Comparison of ENCODE assay signal across 33 cellular contexts in the genomic region with DNA sequence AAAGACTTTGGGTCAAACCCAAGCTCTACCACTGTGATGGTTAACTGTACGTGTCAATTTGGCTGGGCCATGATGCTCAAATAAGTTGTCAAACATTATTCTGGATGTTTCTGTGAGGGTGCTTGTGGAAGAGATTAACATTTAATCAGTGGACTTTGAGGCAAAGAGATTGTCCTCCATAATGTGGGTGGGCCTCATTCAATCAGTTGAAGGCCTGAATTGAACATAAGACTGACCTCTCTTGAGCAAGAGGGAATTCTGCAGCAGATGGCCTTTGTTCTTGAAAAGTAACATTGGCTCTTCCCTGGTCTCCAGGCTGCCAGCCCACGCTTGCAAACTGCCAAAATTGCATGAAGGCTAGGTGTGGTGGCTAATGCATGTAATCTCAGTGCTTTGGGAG.
DNase-seq lines count a peak whose midpoint lies in the region; ATAC-seq, FAIRE-seq and TF ChIP-seq lines count a peak whose summit lies in the region.
"Had no signal": no experiment of that assay in that cellular context is flagged by ENCODE, and none has a peak within 500 bp of the region (broad histone marks: within the 10 kb centered on the region; RNA-seq: fewer than 3 reads in every experiment).

No MANE protein-coding gene starts in this region.

- no peak for ATAC-seq in K562
- ATAC-seq: A549; CD8-positive, alpha-beta T cell had no signal

- no peak overlapping the region for H3K27ac ChIP-seq in HEK293 (ENCODE audit: extremely low read depth, low read depth, low read length)
- no peak overlapping the region for H3K27ac ChIP-seq in K562 (ENCODE audit: extremely low read depth, low read depth, low read length)
- H3K27ac ChIP-seq: 22Rv1; A549; BLaER1; BLaER1 treated with 17β-estradiol and CSF1 and Interleukin-3, amounts not matched to agents 10 nM and 100 nM; C4-2B had no signal

- intact Hi-C loops in K562 (cut with micrococcal nuclease): no loop called here
- intact Hi-C loops in posterior cingulate gyrus (cut with DNase I): no loop called here

- no peak overlapping the region for H2AFZ ChIP-seq in K562 (ENCODE audit: low read depth, low read length)

- no peaks in the 10 kb centered on the region for H3K27me3 ChIP-seq in K562 (ENCODE audit: control insufficient read depth in 2 of 2, insufficient read depth in 2 of 2, low read length in 2 of 2)
- H3K27me3 ChIP-seq: BE2C; BLaER1; BLaER1 treated with 17β-estradiol and CSF1 and Interleukin-3, amounts not matched to agents 10 nM and 100 nM had no signal

- no peak for TF ChIP-seq POLR2A in K562 (conservative IDR thresholded peaks at IDR 0.05)

- H3K36me3 ChIP-seq in HEK293 (ENCODE audit: control insufficient read depth in 2 of 2, insufficient read depth in 1 of 2, low read length in 2 of 2) (no peaks in the 10 kb centered on the region), K562 (ENCODE audit: control insufficient read depth, insufficient read depth, low read length) (no peaks in the 10 kb centered on the region)
- H3K36me3 ChIP-seq: BE2C; BLaER1; BLaER1 treated with 17β-estradiol and CSF1 and Interleukin-3, amounts not matched to agents 10 nM and 100 nM had no signal

- H3K9me3 ChIP-seq in HEK293 (ENCODE audit: control insufficient read depth, insufficient read depth, low read depth, low read length): no peaks in the 10 kb centered on the region
- no peaks in the 10 kb centered on the region for H3K9me3 ChIP-seq in K562 (replicated peaks; ENCODE audit: control insufficient read depth, insufficient read depth, low read depth, low read length)
- H3K9me3 ChIP-seq: A549; BE2C; BLaER1; BLaER1 treated with 17β-estradiol and CSF1 and Interleukin-3, amounts not matched to agents 10 nM and 100 nM; Caco-2 had no signal

- H3K9ac ChIP-seq in K562 (ENCODE audit: insufficient read depth in 1 of 2, low read depth in 2 of 2, low read length in 2 of 2): no peak overlapping the region
- H3K9ac ChIP-seq: BLaER1; BLaER1 treated with 17β-estradiol and CSF1 and Interleukin-3, amounts not matched to agents 10 nM and 100 nM had no signal

- POLR2A ChIA-PET in HEK293 (lab: Yijun Ruan, JAX) (no interaction called here), K562 (lab: Yijun Ruan, JAX) (no interaction called here)

- H3K4me2 ChIP-seq in K562 (ENCODE audit: insufficient read depth, low read length): no peak overlapping the region
- H3K4me2 ChIP-seq: A549; BLaER1; BLaER1 treated with 17β-estradiol and CSF1 and Interleukin-3, amounts not matched to agents 10 nM and 100 nM had no signal

- TF ChIP-seq RAD21 in K562 (CRISPR knock-in tag; conservative IDR thresholded peaks at IDR 0.05 in 1 of 2, IDR thresholded peaks at IDR 0.05 in 1 of 2): no peak

- TF ChIP-seq CTCF in HEK293 (tag by site-specific recombination; IDR thresholded peaks at IDR 0.05) (no peak), K562 (IDR thresholded peaks at IDR 0.05 in 2 of 3, conservative IDR thresholded peaks at IDR 0.05 in 1 of 3; ENCODE audit: insufficient read depth in 2 of 3, low read depth in 1 of 3, low read length in 3 of 3) (no peak)

- H3K79me2 ChIP-seq in K562 (ENCODE audit: control insufficient read depth, insufficient read depth, low read length): no peaks in the 10 kb centered on the region

- in situ Hi-C loops in K562 (cut with MboI): no loop called here

- TF ChIP-seq EP300 in K562 (IDR thresholded peaks at IDR 0.05; ENCODE audit: low read length): no peak

- no TSS peak for BruUV-seq in K562 (replicated peaks; lab: Mats Ljungman, UMichigan)

- CTCF ChIA-PET in HEK293 (lab: Yijun Ruan, JAX): interaction anchor here (0.6 kb wide), 1 partner anchor 121 kb away, joined by 3 read pairs; no protein-coding TSS in a partner anchor
- CTCF ChIA-PET in K562 (lab: Yijun Ruan, JAX; ENCODE audit: low intra/inter-chr PET ratio): no interaction called here

- H3K4me1 ChIP-seq in HEK293 (ENCODE audit: control insufficient read depth, insufficient read depth, low read length) (no peaks in the 10 kb centered on the region), K562 (replicated peaks in 1 of 2; ENCODE audit: control insufficient read depth in 2 of 2, insufficient read depth in 2 of 2, low read length in 2 of 2) (no peaks in the 10 kb centered on the region)
- H3K4me1 ChIP-seq: A549, BE2C, Caco-2 had no signal

- no peaks in the 10 kb centered on the region for H3K9me1 ChIP-seq in K562 (ENCODE audit: control insufficient read depth, insufficient read depth, low read length)

- FAIRE-seq in K562 (lab: Jason Lieb, UNC): no peak
- FAIRE-seq: A204.1, A549, D721Med had no signal

- H3K4me3 ChIP-seq in HEK293 (ENCODE audit: low read depth, low read length) (no peak overlapping the region), K562 (no peak overlapping the region)
- H3K4me3 ChIP-seq: A549; BLaER1; BLaER1 treated with 17β-estradiol and CSF1 and Interleukin-3, amounts not matched to agents 10 nM and 100 nM had no signal

- 0% methylated on average over 2 of the region's 2 CpGs for WGBS in K562 (ENCODE audit: insufficient coverage, low coverage, missing lambda C conversion rate)

- H4K20me1 ChIP-seq in K562 (replicated peaks; ENCODE audit: control insufficient read depth, insufficient read depth, low read length): no peaks in the 10 kb centered on the region
- H4K20me1 ChIP-seq: BLaER1; BLaER1 treated with 17β-estradiol and CSF1 and Interleukin-3, amounts not matched to agents 10 nM and 100 nM had no signal

- peak; percentile 38 for DNase-seq in NCI-H69 (lab: John Stamatoyannopoulos, UW)
- no peak for DNase-seq in K562 (ENCODE audit: extremely low read depth in 1 of 4, low spot score in 3 of 4)
- no peak for DNase-seq in posterior cingulate gyrus
- no peak for DNase-seq in HUDEP-2 (lab: John Stamatoyannopoulos, UW; ENCODE audit: unreplicated experiment in 76 of 76)
- no peak for DNase-seq in NCI-H748 treated with DMSO at 0.1 percent for 48 hours (lab: John Stamatoyannopoulos, UW)
- DNase-seq: 8988T; ACHN; AML-193; BE2C; C1 segment of cervical spinal cord; Caco-2; Calu3; CD4-positive, alpha-beta memory T cell; CD4-positive, alpha-beta T cell; CD4-positive, CD25-positive, alpha-beta regulatory T cell; CD8-positive, alpha-beta memory T cell; CD8-positive, alpha-beta T cell; COR-L47; DMS 273 treated with DMSO at 0.1 percent for 48 hours; DMS153; DMS53; DMS79; DMS79 treated with DMSO at 0.1 percent for 48 hours; DND-41; EL had no signal

TF ChIP-seq in HEK293, 187 proteins besides CTCF, POLR2A, EP300 and RAD21:
- no peak for TF ChIP-seq KLF16 (tag by site-specific recombination; IDR thresholded peaks at IDR 0.05)
- TF ChIP-seq ZNF341 (tag by site-specific recombination; IDR thresholded peaks at IDR 0.05; ENCODE audit: low read depth): no peak
- TF ChIP-seq, protein P1, sequence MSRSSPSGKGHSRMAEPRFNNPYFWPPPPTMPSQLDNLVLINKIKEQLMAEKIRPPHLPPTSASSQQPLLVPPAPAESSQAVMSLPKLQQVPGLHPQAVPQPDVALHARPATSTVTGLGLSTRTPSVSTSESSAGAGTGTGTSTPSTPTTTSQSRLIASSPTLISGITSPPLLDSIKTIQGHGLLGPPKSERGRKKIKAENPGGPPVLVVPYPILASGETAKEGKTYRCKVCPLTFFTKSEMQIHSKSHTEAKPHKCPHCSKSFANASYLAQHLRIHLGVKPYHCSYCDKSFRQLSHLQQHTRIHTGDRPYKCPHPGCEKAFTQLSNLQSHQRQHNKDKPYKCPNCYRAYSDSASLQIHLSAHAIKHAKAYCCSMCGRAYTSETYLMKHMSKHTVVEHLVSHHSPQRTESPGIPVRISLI (tag by site-specific recombination; IDR thresholded peaks at IDR 0.05): no peak
- TF ChIP-seq, protein P2, sequence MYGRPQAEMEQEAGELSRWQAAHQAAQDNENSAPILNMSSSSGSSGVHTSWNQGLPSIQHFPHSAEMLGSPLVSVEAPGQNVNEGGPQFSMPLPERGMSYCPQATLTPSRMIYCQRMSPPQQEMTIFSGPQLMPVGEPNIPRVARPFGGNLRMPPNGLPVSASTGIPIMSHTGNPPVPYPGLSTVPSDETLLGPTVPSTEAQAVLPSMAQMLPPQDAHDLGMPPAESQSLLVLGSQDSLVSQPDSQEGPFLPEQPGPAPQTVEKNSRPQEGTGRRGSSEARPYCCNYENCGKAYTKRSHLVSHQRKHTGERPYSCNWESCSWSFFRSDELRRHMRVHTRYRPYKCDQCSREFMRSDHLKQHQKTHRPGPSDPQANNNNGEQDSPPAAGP (tag by site-specific recombination; IDR thresholded peaks at IDR 0.05): no peak
- TF ChIP-seq ZNF843 (tag by site-specific recombination; IDR thresholded peaks at IDR 0.05): no peak
- TF ChIP-seq ZNF10 (tag by site-specific recombination; IDR thresholded peaks at IDR 0.05): peak; percentile 94
- no peak for TF ChIP-seq ZNF37A (tag by site-specific recombination; IDR thresholded peaks at IDR 0.05)

TF ChIP-seq in K562, 482 proteins besides CTCF, POLR2A, EP300 and RAD21 (continues in another document):
- TF ChIP-seq TBL1XR1 (IDR thresholded peaks at IDR 0.05; ENCODE audit: low read length in 2 of 2): no peak
- TF ChIP-seq BMI1 (IDR thresholded peaks at IDR 0.05; ENCODE audit: low read length): no peak
- TF ChIP-seq, protein P3, sequence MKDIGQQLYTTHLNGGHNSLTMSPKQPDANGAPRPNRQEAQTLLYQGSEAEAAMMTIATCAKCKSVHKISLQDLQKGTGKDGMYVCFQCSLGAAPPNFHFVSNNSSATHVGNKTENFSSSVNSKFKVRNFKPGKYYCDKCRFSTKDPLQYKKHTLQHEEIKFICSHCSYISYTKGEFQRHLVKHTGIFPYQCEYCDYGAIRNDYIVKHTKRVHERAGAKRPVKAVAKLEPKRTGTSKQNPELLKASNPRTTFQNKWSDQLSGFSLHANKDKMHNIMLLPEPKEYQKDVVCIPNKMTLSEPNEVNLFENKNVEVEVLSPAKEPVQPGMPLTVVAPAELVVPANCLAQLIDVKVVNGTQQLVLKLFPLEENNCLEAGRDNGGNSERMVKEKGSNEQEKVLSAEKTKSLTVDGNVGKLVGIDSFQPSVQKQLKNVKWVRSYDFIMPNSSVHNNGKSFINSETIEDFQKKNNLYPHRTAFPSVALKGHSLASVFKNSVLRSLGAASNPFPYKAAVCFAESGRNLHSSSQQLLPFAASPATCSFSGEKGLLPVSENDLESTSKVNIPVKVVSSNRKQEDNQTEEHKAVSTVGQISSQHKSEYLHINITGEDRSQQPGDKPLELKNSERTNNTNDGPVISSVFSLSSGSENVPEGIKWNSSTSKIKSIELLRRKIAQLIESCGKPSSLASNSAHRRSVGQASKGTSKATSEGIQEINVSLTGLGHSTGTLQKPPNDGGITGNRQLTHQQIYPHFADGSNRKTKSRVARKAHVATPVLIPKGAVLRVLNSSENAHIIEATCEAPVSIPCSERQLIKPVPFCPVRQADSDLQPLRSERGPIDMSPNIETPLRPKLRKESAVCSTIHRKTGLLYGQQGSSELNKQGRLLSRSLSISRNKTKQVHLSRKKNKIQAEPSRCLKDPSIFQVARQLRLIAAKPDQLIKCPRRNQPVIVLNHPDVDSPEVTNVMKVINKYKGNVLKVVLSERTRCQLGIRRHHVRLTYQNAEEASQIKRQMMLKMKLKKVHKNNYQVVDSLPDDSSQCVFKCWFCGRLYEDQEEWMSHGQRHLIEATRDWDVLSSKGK (CRISPR knock-in tag; IDR thresholded peaks at IDR 0.05): no peak
